ENCODE assay signal across 19 cellular contexts in genomic region chr7:25731881-25732240, GRCh38.
"Had no signal": no experiment of that assay in that cellular context is flagged by ENCODE, and none has a peak within 500 bp of the region (broad histone marks: within the 10 kb centered on the region; RNA-seq: fewer than 3 reads in every experiment).

No MANE protein-coding gene starts in this region.

- H3K27me3 ChIP-seq: right lobe of liver, suprapubic skin, vagina had no signal

- H3K27ac ChIP-seq: lower lobe of right lung, right lobe of liver, suprapubic skin, vagina, WERI-Rb-1 had no signal

- H3K9me3 Mint-ChIP-seq: activated naive CD8-positive, alpha-beta T cell treated with anti-CD3 and anti-CD28 coated beads, Interleukin-2, amount 50 U/mL, for 24 hours; activated T-helper 1 cell treated with anti-CD3 and anti-CD28 coated beads, Interleukin-12 subunit alpha, Interleukin-12 subunit beta, Interleukin-2, Interleukin-4 antibody, amounts not matched to agents 30 ng/mL and 10 ng/mL and 1 ng/mL, durations not matched to agents 14 hours and 24 hours and 36 hours; stimulated activated naive B cell treated with anti-CD40 and anti-IgM and Interleukin-4, amounts not matched to agents 10 μg/mL and 1 μg/mL and 100 μg/mL, for 72 hours; T-cell had no signal

- H3K4me1 ChIP-seq: lower lobe of right lung, right lobe of liver had no signal

- DNase-seq: activated CD4-positive, alpha-beta T cell treated with anti-CD3 and anti-CD28 coated beads for 36 hours; activated CD8-positive, alpha-beta memory T cell treated with anti-CD3 and anti-CD28 coated beads, Interleukin-2, amount 50 U/mL, for 48 hours; activated CD8-positive, alpha-beta T cell treated with anti-CD3 and anti-CD28 coated beads, Interleukin-2, amount 10 ng/mL, durations not matched to agents 7 days and 5 days; activated naive CD4-positive, alpha-beta T cell treated with Interleukin-2 at 50 U/mL for 16 hours; activated naive CD8-positive, alpha-beta T cell treated with anti-CD3 and anti-CD28 coated beads, Interleukin-2, amount 50 U/mL, for 24 hours; effector CD4-positive, alpha-beta T cell; lower lobe of right lung; midbrain; naive B cell; posterior cingulate gyrus; right lobe of liver; spleen; stimulated activated CD4-positive, alpha-beta T cell treated with anti-CD3 and anti-CD28 coated beads, Interleukin-1b, Interleukin-23, amount 100 ng/mL, for 48 hours; stimulated activated naive B cell treated with anti-CD40 and anti-IgM and Interleukin-4, amounts not matched to agents 10 μg/mL and 1 μg/mL and 100 μg/mL, for 72 hours; T-cell; WERI-Rb-1 had no signal

- H3K4me3 ChIP-seq: lower lobe of right lung, right lobe of liver, spleen, suprapubic skin, vagina had no signal

- H3K9me3 ChIP-seq: lower lobe of right lung, right lobe of liver, spleen, suprapubic skin, vagina had no signal

- H3K36me3 Mint-ChIP-seq: naive B cell; stimulated activated naive B cell treated with anti-CD40 and anti-IgM and Interleukin-4, amounts not matched to agents 10 μg/mL and 1 μg/mL and 100 μg/mL, for 72 hours; T-cell had no signal

- ATAC-seq: activated CD4-positive, alpha-beta T cell treated with anti-CD3 and anti-CD28 coated beads for 36 hours; activated CD8-positive, alpha-beta T cell treated with anti-CD3 and anti-CD28 coated beads, Interleukin-2, amount 10 ng/mL, durations not matched to agents 7 days and 5 days; activated naive CD8-positive, alpha-beta T cell treated with anti-CD3 and anti-CD28 coated beads, Interleukin-2, amount 50 U/mL, for 24 hours; lower lobe of right lung; right lobe of liver; stimulated activated naive B cell treated with anti-CD40 and anti-IgM and Interleukin-4, amounts not matched to agents 10 μg/mL and 1 μg/mL and 100 μg/mL, for 72 hours; T-cell had no signal

- H3K36me3 ChIP-seq: lower lobe of right lung, right lobe of liver, spleen, suprapubic skin, vagina, WERI-Rb-1 had no signal

- H3K27ac Mint-ChIP-seq: activated CD4-positive, alpha-beta T cell treated with anti-CD3 and anti-CD28 coated beads for 36 hours; activated CD8-positive, alpha-beta T cell treated with anti-CD3 and anti-CD28 coated beads, Interleukin-2, amount 10 ng/mL, durations not matched to agents 7 days and 5 days; activated naive CD8-positive, alpha-beta T cell treated with anti-CD3 and anti-CD28 coated beads, Interleukin-2, amount 50 U/mL, for 24 hours; activated T-helper 1 cell treated with anti-CD3 and anti-CD28 coated beads, Interleukin-12 subunit alpha, Interleukin-12 subunit beta, Interleukin-2, Interleukin-4 antibody, amounts not matched to agents 30 ng/mL and 10 ng/mL and 1 ng/mL, durations not matched to agents 14 hours and 24 hours and 36 hours; naive B cell; stimulated activated naive B cell treated with anti-CD40 and anti-IgM and Interleukin-4, amounts not matched to agents 10 μg/mL and 1 μg/mL and 100 μg/mL, for 72 hours; T-cell had no signal

- H3K4me1 Mint-ChIP-seq: activated CD4-positive, alpha-beta T cell treated with anti-CD3 and anti-CD28 coated beads for 36 hours; activated naive CD8-positive, alpha-beta T cell treated with anti-CD3 and anti-CD28 coated beads, Interleukin-2, amount 50 U/mL, for 24 hours; naive B cell; stimulated activated naive B cell treated with anti-CD40 and anti-IgM and Interleukin-4, amounts not matched to agents 10 μg/mL and 1 μg/mL and 100 μg/mL, for 72 hours; T-cell had no signal

- H3K4me3 Mint-ChIP-seq: activated CD4-positive, alpha-beta T cell treated with anti-CD3 and anti-CD28 coated beads for 36 hours; activated CD8-positive, alpha-beta T cell treated with anti-CD3 and anti-CD28 coated beads, Interleukin-2, amount 10 ng/mL, durations not matched to agents 7 days and 5 days; activated naive CD8-positive, alpha-beta T cell treated with anti-CD3 and anti-CD28 coated beads, Interleukin-2, amount 50 U/mL, for 24 hours; activated T-helper 1 cell treated with anti-CD3 and anti-CD28 coated beads, Interleukin-12 subunit alpha, Interleukin-12 subunit beta, Interleukin-2, Interleukin-4 antibody, amounts not matched to agents 30 ng/mL and 10 ng/mL and 1 ng/mL, durations not matched to agents 14 hours and 24 hours and 36 hours; naive B cell; stimulated activated naive B cell treated with anti-CD40 and anti-IgM and Interleukin-4, amounts not matched to agents 10 μg/mL and 1 μg/mL and 100 μg/mL, for 72 hours; T-cell had no signal
